Comparison of ENCODE assay signal across 8 cellular contexts in genomic region chr3:192514081-192514753, GRCh38.
DNase-seq lines count a peak whose midpoint lies in the region; ATAC-seq, FAIRE-seq and TF ChIP-seq lines count a peak whose summit lies in the region.

No MANE protein-coding gene starts in this region.

- no peak for TF ChIP-seq CTCF in Peyer's patch (IDR thresholded peaks at IDR 0.05)

- H3K36me3 Mint-ChIP-seq in activated naive CD4-positive, alpha-beta T cell treated with anti-CD3 and anti-CD28 coated beads, Interleukin-2, amount 10 ng/mL, durations not matched to agents 7 days and 5 days: peaks cover 2% of the 10 kb centered on the region

- no peak overlapping the region for H3K27ac ChIP-seq in Peyer's patch

- no peak overlapping the region for H3K27ac Mint-ChIP-seq in activated naive CD4-positive, alpha-beta T cell treated with anti-CD3 and anti-CD28 coated beads, Interleukin-2, amount 10 ng/mL, durations not matched to agents 7 days and 5 days

- no peak overlapping the region for H3K4me3 Mint-ChIP-seq in activated naive CD4-positive, alpha-beta T cell treated with anti-CD3 and anti-CD28 coated beads, Interleukin-2, amount 10 ng/mL, durations not matched to agents 7 days and 5 days

- H3K9me3 ChIP-seq in Peyer's patch: no peaks in the 10 kb centered on the region

- DNase-seq in HK-2 (ENCODE audit: unreplicated experiment) (peak; percentile 8), Peyer's patch (no peak), germinal center (ENCODE audit: low spot score) (peak; percentile 8), retina (peak; percentile 72), H54 (ENCODE audit: insufficient read length, low spot score) (no peak), hippocampal formation (lab: John Stamatoyannopoulos, UW) (no peak)
- no peak for DNase-seq in activated naive CD4-positive, alpha-beta T cell treated with anti-CD3 and anti-CD28 coated beads, Interleukin-2, amount 10 ng/mL, durations not matched to agents 7 days and 5 days

- peaks cover 4% of the 10 kb centered on the region for H3K4me1 Mint-ChIP-seq in activated naive CD4-positive, alpha-beta T cell treated with anti-CD3 and anti-CD28 coated beads, Interleukin-2, amount 10 ng/mL, durations not matched to agents 7 days and 5 days

- peaks cover 33% of the 10 kb centered on the region for H3K27me3 Mint-ChIP-seq in activated naive CD4-positive, alpha-beta T cell treated with anti-CD3 and anti-CD28 coated beads, Interleukin-2, amount 10 ng/mL, durations not matched to agents 7 days and 5 days

- H3K4me1 ChIP-seq in Peyer's patch: peaks cover 0 to 13% (median 0%) of the 10 kb centered on the region in 4 donors

- CTCF ChIA-PET in activated naive CD4-positive, alpha-beta T cell treated with anti-CD3 and anti-CD28 coated beads, Interleukin-2, amount 10 ng/mL, durations not matched to agents 7 days and 5 days (lab: Charles Lee): no interaction called here

- peaks cover 0 to 7% of the 10 kb centered on the region in 2 donors for H3K27me3 ChIP-seq in Peyer's patch

- ATAC-seq in HG02840 (IDR thresholded peaks at IDR 0.05; ENCODE audit: low FRiP score, unreplicated experiment): no peak

- no peaks in the 10 kb centered on the region for H3K9me3 Mint-ChIP-seq in activated naive CD4-positive, alpha-beta T cell treated with anti-CD3 and anti-CD28 coated beads, Interleukin-2, amount 10 ng/mL, durations not matched to agents 7 days and 5 days

- peak overlapping the region; percentile 19 to 50 (median 38) for H3K4me3 ChIP-seq in Peyer's patch

- H3K36me3 ChIP-seq in Peyer's patch: no peaks in the 10 kb centered on the region

- no peak for FAIRE-seq in H54 (lab: Jason Lieb, UNC)

- TF ChIP-seq POLR2A in Peyer's patch (IDR thresholded peaks at IDR 0.05): no peak
- TF ChIP-seq POLR2A in H54 (IDR thresholded peaks at IDR 0.05; ENCODE audit: low read depth, low read length): no peak

Comparison
In these comparisons a context has a peak if more than half of its experiments do, and no peak if none do; other contexts are left out.
1. DNase-seq: peak in HK-2 (single experiment), germinal center (single experiment) and retina (single experiment); none in Peyer's patch (0 of 3), H54 (single experiment), hippocampal formation (0 of 2) and activated naive CD4-positive, alpha-beta T cell treated with anti-CD3 and anti-CD28 coated beads, Interleukin-2, amount 10 ng/mL, durations not matched to agents 7 days and 5 days (single experiment).